In genomic region chr17:81067331-81067730, GRCh38 we compare ENCODE assay signal across 21 cellular contexts. TPM values are rescaled to one million over a fixed set of nuclear protein-coding genes. Genes with fewer than 3 reads are reported as not detected.
DNase-seq lines count a peak whose midpoint lies in the region.
"Had no signal": no experiment of that assay in that cellular context is flagged by ENCODE, and none has a peak within 500 bp of the region (broad histone marks: within the 10 kb centered on the region; RNA-seq: fewer than 3 reads in every experiment).

No MANE protein-coding gene starts in this region.

- peak; percentile 74 for DNase-seq in G401 (ENCODE audit: low spot score)
- DNase-seq in NT2/D1 (ENCODE audit: low read depth, low spot score) = no peak
- peak; percentile 68 for DNase-seq in cerebellum (ENCODE audit: low spot score)
- peak; percentile 28 for DNase-seq in skeletal muscle cell (ENCODE audit: low read depth)
- no peak for DNase-seq in activated naive CD4-positive, alpha-beta T cell treated with anti-CD3 and anti-CD28 coated beads, Interleukin-2, amount 50 U/mL, for 16 hours
- DNase-seq in NCI-H226 = no peak
- DNase-seq in NCI-H446 (lab: John Stamatoyannopoulos, UW) = no peak
- DNase-seq: activated CD8-positive, alpha-beta memory T cell treated with anti-CD3 and anti-CD28 coated beads for 24 hours; activated naive CD4-positive, alpha-beta T cell treated with anti-CD3 and anti-CD28 coated beads, Interleukin-2, amount 10 ng/mL, durations not matched to agents 7 days and 5 days; activated T-cell treated with anti-CD3 and anti-CD28 coated beads, Interleukin-2, amount 50 U/mL, for 72 hours; anterior cingulate cortex; effector memory CD4-positive, alpha-beta T cell; KBM-7; NCI-H1930; NCI-H526; stimulated activated CD4-positive, alpha-beta T cell treated with anti-CD3 and anti-CD28 coated beads, Interleukin-4, amount 100 ng/mL, for 24 hours; stimulated activated naive CD4-positive, alpha-beta T cell treated with Interleukin-2 at 50 U/mL for 16 hours; T1000; tibial artery had no signal

- H3K36me3 ChIP-seq in NT2/D1 (ENCODE audit: insufficient read depth, insufficient read length, low read length) = peaks cover 77% of the 10 kb centered on the region
- H3K36me3 ChIP-seq: tibial artery had no signal

- H3K27me3 ChIP-seq in NT2/D1 (ENCODE audit: insufficient read depth, insufficient read length) = no peaks in the 10 kb centered on the region
- H3K27me3 ChIP-seq: esophagus muscularis mucosa had no signal

- in situ Hi-C loops in G401 (cut with HindIII; ENCODE audit: low sequenced_read_pairs) = no loop called here

- H3K9ac ChIP-seq in NT2/D1 (ENCODE audit: insufficient read length, low read depth) = peak overlapping the region; percentile 36

- H3K4me1 ChIP-seq in NT2/D1 (ENCODE audit: insufficient read depth, insufficient read length) = peaks cover 39% of the 10 kb centered on the region

- H3K4me3 ChIP-seq in NT2/D1 (ENCODE audit: insufficient read length, low read depth) = no peak overlapping the region
- H3K4me3 ChIP-seq in skeletal muscle cell (ENCODE audit: low read depth, low read length) = no peak overlapping the region
- H3K4me3 ChIP-seq: esophagus muscularis mucosa, lung, tibial artery had no signal

- H3K9me3 ChIP-seq in NT2/D1 (ENCODE audit: insufficient read depth, low read length) = no peaks in the 10 kb centered on the region
- H3K9me3 ChIP-seq: esophagus muscularis mucosa, tibial artery had no signal

RNA-seq across cellular contexts. Expression of gene BAIAP2, which starts 32.4 kb away (rescaled TPM):
- 16.1 and 21.1 TPM in 2 replicates for total RNA-seq in G401 (2014; rRNA removed; shearing (Covaris generic))
- total RNA-seq in cerebellum = 33.7 TPM

Comparison
In these comparisons a context has a peak if more than half of its experiments do, and no peak if none do; other contexts are left out.
1. DNase-seq: peak in G401 (single experiment), cerebellum (single experiment) and skeletal muscle cell (single experiment); none in NT2/D1 (single experiment), activated naive CD4-positive, alpha-beta T cell treated with anti-CD3 and anti-CD28 coated beads, Interleukin-2, amount 50 U/mL, for 16 hours (single experiment), NCI-H226 (single experiment) and NCI-H446 (0 of 2).